ENCODE assay signal across 16 cellular contexts in genomic region chr19:17615889-17616685, GRCh38.
DNase-seq lines count a peak whose midpoint lies in the region; ATAC-seq and TF ChIP-seq lines count a peak whose summit lies in the region.
"Had no signal": no experiment of that assay in that cellular context is flagged by ENCODE, and none has a peak within 500 bp of the region (broad histone marks: within the 10 kb centered on the region; RNA-seq: fewer than 3 reads in every experiment).

No MANE protein-coding gene starts in this region.

- no peaks in the 10 kb centered on the region for H3K9me3 ChIP-seq in SK-N-MC (ENCODE audit: low read depth, low read length)
- no peaks in the 10 kb centered on the region for H3K9me3 ChIP-seq in spleen

- peaks cover 0 to 45% (median 15%) of the 10 kb centered on the region in 6 donors for H3K4me1 ChIP-seq in spleen

- 15 to 39% (median 21%) methylated on average over 26 to 27 of the region's 27 CpGs for WGBS in spleen, 5 donors

- ATAC-seq in GM19397 (IDR thresholded peaks at IDR 0.05; ENCODE audit: unreplicated experiment): no peak
- ATAC-seq: natural killer cell had no signal

- H3K4me3 ChIP-seq in SK-N-MC (peak overlapping the region; percentile 45), iPS-11a (ENCODE audit: low read depth, low read length) (peak overlapping the region; percentile 13), spleen (peak overlapping the region in 5 of 8 donors; percentile 7 to 42 (median 19))

- no peak overlapping the region for H3K9ac ChIP-seq in SK-N-MC (ENCODE audit: insufficient read length)

- H3K27ac ChIP-seq in SK-N-MC (no peak overlapping the region), spleen (peak overlapping the region; percentile 46 to 78 (median 76))
- H3K27ac ChIP-seq: tibial artery had no signal

- peaks cover 0 to 50% (median 8%) of the 10 kb centered on the region in 7 donors for H3K27me3 ChIP-seq in spleen (replicated peaks in 1 of 7)

- TF ChIP-seq CTCF in spleen (IDR thresholded peaks at IDR 0.05 in 8 of 11, conservative IDR thresholded peaks at IDR 0.05 in 3 of 11): no peak

- DNase-seq in NOMO-1 (lab: John Stamatoyannopoulos, UW; ENCODE audit: unreplicated experiment in 2 of 2) (peak; percentile 2 to 21), NOMO-1 treated with DMSO at 0.1 percent for 48 hours (lab: John Stamatoyannopoulos, UW; ENCODE audit: unreplicated experiment) (no peak), SK-N-MC (ENCODE audit: low read depth, low spot score) (no peak), spleen (no peak), COR-L47 (lab: John Stamatoyannopoulos, UW) (no peak), amygdala (lab: John Stamatoyannopoulos, UW) (no peak)
- DNase-seq: 8988T; activated CD4-positive, alpha-beta T cell treated with anti-CD3 and anti-CD28 coated beads, Interleukin-2, amount 50 U/mL, for 48 hours; activated naive CD4-positive, alpha-beta T cell treated with Interleukin-2 at 50 U/mL for 16 hours; DMS153; HCEC 1CT; natural killer cell; T-cell; tibial artery had no signal

- intact Hi-C loops in spleen (cut with DNase I; ENCODE audit: low total_unique reads): no loop called here

- TF ChIP-seq POLR2A in spleen (IDR thresholded peaks at IDR 0.05): no peak

- H3K36me3 ChIP-seq in SK-N-MC (ENCODE audit: insufficient read depth, low read length): no peaks in the 10 kb centered on the region
- no peaks in the 10 kb centered on the region for H3K36me3 ChIP-seq in spleen
- H3K36me3 ChIP-seq: tibial artery had no signal

Comparison
In these comparisons a context has a peak if more than half of its experiments do, and no peak if none do; other contexts are left out.
1. DNase-seq: peak in NOMO-1 (2 of 2); none in NOMO-1 treated with DMSO at 0.1 percent for 48 hours (single experiment), SK-N-MC (single experiment), spleen (single experiment), COR-L47 (single experiment) and amygdala (0 of 56).
2. Peak in every context shown above with its lines, with median percentiles within 50 percentile points of each other: H3K4me3 ChIP-seq.